ENCODE assay signal across 9 cellular contexts in genomic region chr7:131507592-131508331, GRCh38. TPM values are rescaled to one million over a fixed set of nuclear protein-coding genes. Genes with fewer than 3 reads are reported as not detected.
DNase-seq lines count a peak whose midpoint lies in the region; ATAC-seq and TF ChIP-seq lines count a peak whose summit lies in the region.
"Had no signal": no experiment of that assay in that cellular context is flagged by ENCODE, and none has a peak within 500 bp of the region (broad histone marks: within the 10 kb centered on the region; RNA-seq: fewer than 3 reads in every experiment).

No MANE protein-coding gene starts in this region.

- H3K9me2 ChIP-seq in neural cell (ENCODE audit: insufficient read depth, low read length) = no peaks in the 10 kb centered on the region

- H3F3A ChIP-seq in neural cell (ENCODE audit: insufficient read depth, low read length, poor library complexity, severe bottlenecking) = no peaks in the 10 kb centered on the region

- no peaks in the 10 kb centered on the region for H3K36me3 ChIP-seq in CD8-positive, alpha-beta T cell (ENCODE audit: insufficient read depth, low read length)
- H3K36me3 ChIP-seq in Peyer's patch (no peaks in the 10 kb centered on the region), neural cell (ENCODE audit: insufficient read depth, low read length) (no peaks in the 10 kb centered on the region)

- H4K20me1 ChIP-seq in neural cell (ENCODE audit: insufficient read depth) = no peaks in the 10 kb centered on the region

- TF ChIP-seq RAD21 in neural cell (conservative IDR thresholded peaks at IDR 0.05) = peak; percentile 61

- peaks cover 25% of the 10 kb centered on the region for H3K4me1 Mint-ChIP-seq in CD8-positive, alpha-beta T cell (ENCODE audit: low read depth)
- H3K4me1 Mint-ChIP-seq in activated T-cell treated with anti-CD3 and anti-CD28 coated beads, Interleukin-2, amount 50 U/mL, for 4 hours (ENCODE audit: low read depth) = peaks cover 24% of the 10 kb centered on the region

- peaks cover 8% of the 10 kb centered on the region for H3K27me3 Mint-ChIP-seq in CD8-positive, alpha-beta T cell (ENCODE audit: low read depth)
- H3K27me3 Mint-ChIP-seq in activated T-cell treated with anti-CD3 and anti-CD28 coated beads, Interleukin-2, amount 50 U/mL, for 4 hours (ENCODE audit: low read depth) = peaks cover 7% of the 10 kb centered on the region

- no peak for TF ChIP-seq POLR2A in Peyer's patch (IDR thresholded peaks at IDR 0.05)

- H3K79me2 ChIP-seq in neural cell (replicated peaks; ENCODE audit: insufficient read depth, low read length) = no peaks in the 10 kb centered on the region

- no peaks in the 10 kb centered on the region for H3K9me3 Mint-ChIP-seq in CD8-positive, alpha-beta T cell
- H3K9me3 Mint-ChIP-seq in activated T-cell treated with anti-CD3 and anti-CD28 coated beads, Interleukin-2, amount 50 U/mL, for 4 hours = no peaks in the 10 kb centered on the region

- peak; percentile 66 to 86 (median 78) for DNase-seq in CD8-positive, alpha-beta T cell
- DNase-seq in Jurkat, Clone E6-1 (ENCODE audit: low read depth, low spot score) = peak; percentile 57
- DNase-seq in Peyer's patch (peak; percentile 79 to 93 (median 91)), fibroblast of mammary gland (ENCODE audit: low read depth) (peak; percentile 59)
- peak; percentile 79 for DNase-seq in activated T-cell treated with anti-CD3 and anti-CD28 coated beads, Interleukin-2, amount 50 U/mL, for 4 hours
- DNase-seq in stimulated activated naive CD4-positive, alpha-beta T cell treated with Interleukin-2 at 50 U/mL for 16 hours (lab: John Stamatoyannopoulos, UW) = peak; percentile 73

- no peak overlapping the region for H3K4me3 ChIP-seq in CD8-positive, alpha-beta T cell (ENCODE audit: low read depth, low read length)
- peak overlapping the region; percentile 8; the same call in 1 of the 2 replicates for H3K4me3 ChIP-seq in Jurkat, Clone E6-1 (ENCODE audit: low read length)
- H3K4me3 ChIP-seq in Peyer's patch = no peak overlapping the region
- no peak overlapping the region for H3K4me3 ChIP-seq in fibroblast of mammary gland (ENCODE audit: control insufficient read depth, low read depth, low read length)
- no peak overlapping the region for H3K4me3 ChIP-seq in neural cell (ENCODE audit: low read length)
- H3K4me3 ChIP-seq: SK-N-MC had no signal

- H3K9me3 ChIP-seq in CD8-positive, alpha-beta T cell (ENCODE audit: low read length) = no peaks in the 10 kb centered on the region
- H3K9me3 ChIP-seq in Peyer's patch (no peaks in the 10 kb centered on the region), neural cell (ENCODE audit: low read length) (no peaks in the 10 kb centered on the region)

- H3K4me3 Mint-ChIP-seq in CD8-positive, alpha-beta T cell = peak overlapping the region; percentile 27
- no peak overlapping the region for H3K4me3 Mint-ChIP-seq in activated T-cell treated with anti-CD3 and anti-CD28 coated beads, Interleukin-2, amount 50 U/mL, for 4 hours

- POLR2A ChIA-PET in CD8-positive, alpha-beta T cell (lab: Charles Lee) = no interaction called here

- H3K4me2 ChIP-seq in neural cell (ENCODE audit: low read length) = no peak overlapping the region

- H3K27me3 ChIP-seq in CD8-positive, alpha-beta T cell (ENCODE audit: insufficient read depth, low read length) = no peaks in the 10 kb centered on the region
- H3K27me3 ChIP-seq in Peyer's patch = no peaks in the 10 kb centered on the region
- no peaks in the 10 kb centered on the region for H3K27me3 ChIP-seq in neural cell (ENCODE audit: insufficient read depth, low read depth, low read length)

- no peak overlapping the region for H3K27ac Mint-ChIP-seq in CD8-positive, alpha-beta T cell

- peak; percentile 97 for ATAC-seq in CD8-positive, alpha-beta T cell
- ATAC-seq in GM19455 (IDR thresholded peaks at IDR 0.05; ENCODE audit: unreplicated experiment) = peak; percentile 65
- ATAC-seq in activated T-cell treated with anti-CD3 and anti-CD28 coated beads, Interleukin-2, amount 50 U/mL, for 4 hours = peak; percentile 92 to 93

- TF ChIP-seq EP300 in neural cell (conservative IDR thresholded peaks at IDR 0.05; ENCODE audit: poor library complexity, severe bottlenecking) = no peak

- peaks cover 10% of the 10 kb centered on the region for H3K4me1 ChIP-seq in CD8-positive, alpha-beta T cell (ENCODE audit: insufficient read depth, low read length)
- H3K4me1 ChIP-seq in Peyer's patch = peaks cover 0 to 11% (median 0%) of the 10 kb centered on the region in 4 donors

- H2AFZ ChIP-seq in neural cell (ENCODE audit: low read depth, low read length) = no peak overlapping the region

- no peak overlapping the region for H3K9ac ChIP-seq in neural cell (ENCODE audit: low read length)

- intact Hi-C loops in CD8-positive, alpha-beta T cell (cut with DNase I, micrococcal nuclease) = loop anchor here in 1 of 2 experiments (1.0 kb wide), 1 partner anchor 147 kb away; no protein-coding TSS in a partner anchor

- TF ChIP-seq CTCF in CD8-positive, alpha-beta T cell (IDR thresholded peaks at IDR 0.05) = peak; percentile 71
- peak; percentile 67 to 91 (median 87) for TF ChIP-seq CTCF in Peyer's patch (IDR thresholded peaks at IDR 0.05)
- peak; percentile 86 for TF ChIP-seq CTCF in fibroblast of mammary gland (conservative IDR thresholded peaks at IDR 0.05; ENCODE audit: control insufficient read depth, insufficient read depth, low read depth, low read length)
- TF ChIP-seq CTCF in neural cell (IDR thresholded peaks at IDR 0.05; ENCODE audit: poor library complexity, severe bottlenecking) = peak; percentile 64

- H3K27ac ChIP-seq in CD8-positive, alpha-beta T cell (ENCODE audit: low read depth, low read length) = no peak overlapping the region
- no peak overlapping the region for H3K27ac ChIP-seq in Peyer's patch
- H3K27ac ChIP-seq in neural cell (ENCODE audit: low read length) = no peak overlapping the region
- H3K27ac ChIP-seq: SK-N-MC had no signal

- H3K36me3 Mint-ChIP-seq in CD8-positive, alpha-beta T cell = no peaks in the 10 kb centered on the region
- no peaks in the 10 kb centered on the region for H3K36me3 Mint-ChIP-seq in activated T-cell treated with anti-CD3 and anti-CD28 coated beads, Interleukin-2, amount 50 U/mL, for 4 hours (ENCODE audit: insufficient read depth)

- CTCF ChIA-PET in CD8-positive, alpha-beta T cell (lab: Charles Lee) = interaction anchor here (0.7 to 2.9 kb wide), 9 partner anchors 7 to 1489 kb away, joined by 3 to 27 read pairs (median 3); no protein-coding TSS in a partner anchor

TF ChIP-seq in neural cell, 6 proteins besides CTCF, POLR2A, EP300 and RAD21:
- TF ChIP-seq MXI1 (conservative IDR thresholded peaks at IDR 0.05; ENCODE audit: poor library complexity, severe bottlenecking) (no peak), SMC3 (conservative IDR thresholded peaks at IDR 0.05; ENCODE audit: poor library complexity) (peak; percentile 54)

RNA-seq across cellular contexts. Expression of gene PODXL, which starts 48.7 kb away (rescaled TPM):
- under 1 TPM; 0.35 to 0.86 TPM for total RNA-seq in CD8-positive, alpha-beta T cell
- polyA plus RNA-seq in Jurkat, Clone E6-1 (2012; ENCODE audit: insufficient read depth, insufficient read length) = 12.0 TPM
- 10 to 100 TPM in 3 of 4 donors, 1 to 10 TPM in 1; 7.5 to 40.4 (median 15.2) TPM for total RNA-seq in Peyer's patch
- total RNA-seq in activated T-cell treated with anti-CD3 and anti-CD28 coated beads, Interleukin-2, amount 50 U/mL, for 4 hours = 1 to 10 TPM in 2 of 3 donors, under 1 TPM in 1; 0.76 to 1.4 (median 1.1) TPM
- polyA plus RNA-seq in neural cell = 4.5 and 6.1 TPM in 2 replicates
- 6.6 and 9.8 TPM in 2 replicates for polyA minus RNA-seq in neural cell
